In genomic region chr3:171458056-171458856, GRCh38 we compare ENCODE assay signal across 8 cellular contexts. TPM values are rescaled to one million over a fixed set of nuclear protein-coding genes. Genes with fewer than 3 reads are reported as not detected.
DNase-seq lines count a peak whose midpoint lies in the region; ATAC-seq and TF ChIP-seq lines count a peak whose summit lies in the region.

No MANE protein-coding gene starts in this region.

- no peaks in the 10 kb centered on the region for H3K9me3 ChIP-seq in Caco-2
- H3K9me3 ChIP-seq in mammary epithelial cell (replicated peaks; ENCODE audit: insufficient read depth, low read length): no peaks in the 10 kb centered on the region
- no peaks in the 10 kb centered on the region for H3K9me3 ChIP-seq in mesenchymal stem cell (ENCODE audit: control insufficient read depth, low read length)
- no peaks in the 10 kb centered on the region for H3K9me3 ChIP-seq in stomach smooth muscle (ENCODE audit: control insufficient read depth in 2 of 2, low read length in 2 of 2)

- no peak overlapping the region for H3K14ac ChIP-seq in mesenchymal stem cell (ENCODE audit: low read length in 2 of 2)

- no peaks in the 10 kb centered on the region for H3K9me3 Mint-ChIP-seq in Caco-2 (ENCODE audit: unreplicated experiment)
- H3K9me3 Mint-ChIP-seq in T-helper 1 cell treated with Interleukin-12 subunit alpha and Interleukin-12 subunit beta and Interleukin-4 antibody, amounts not matched to agents 30 μg/mL and 1 μg/mL, for 36 hours: no peaks in the 10 kb centered on the region

- no peak overlapping the region for H2BK15ac ChIP-seq in mesenchymal stem cell (ENCODE audit: low read depth, poor library complexity, severe bottlenecking)

- dilution Hi-C loops in mammary epithelial cell (cut with HindIII; ENCODE audit: low sequenced_read_pairs): no loop called here

- DNase-seq in Caco-2: no peak
- no peak for DNase-seq in mammary epithelial cell
- DNase-seq in mesenchymal stem cell: peak; percentile 29
- no peak for DNase-seq in NCI-H1092 treated with DMSO at 0.1 percent for 48 hours (lab: John Stamatoyannopoulos, UW)
- DNase-seq in HPDE6-E6E7 (ENCODE audit: extremely low spot score): no peak

- H3K23ac ChIP-seq in mesenchymal stem cell (ENCODE audit: low read length in 2 of 2): no peak overlapping the region

- H2BK5ac ChIP-seq in mesenchymal stem cell (ENCODE audit: low read depth, low read length, poor library complexity, severe bottlenecking): no peak overlapping the region

- H3K36me3 ChIP-seq in Caco-2 (ENCODE audit: control insufficient read depth, insufficient read depth, low read length) (no peaks in the 10 kb centered on the region), mammary epithelial cell (ENCODE audit: insufficient read depth, low read length) (no peaks in the 10 kb centered on the region), mesenchymal stem cell (ENCODE audit: control insufficient read depth in 1 of 2, insufficient read depth in 2 of 2, low read depth in 1 of 2, low read length in 2 of 2) (no peaks in the 10 kb centered on the region), stomach smooth muscle (ENCODE audit: control insufficient read depth in 2 of 2, insufficient read depth in 2 of 2, low read length in 2 of 2) (no peaks in the 10 kb centered on the region)

- CTCF ChIA-PET in Caco-2 (lab: Charles Lee) (no interaction called here), mammary epithelial cell (lab: Charles Lee; ENCODE audit: low non-redundant PET) (no interaction called here)

- no peaks in the 10 kb centered on the region for H3K36me3 Mint-ChIP-seq in Caco-2 (ENCODE audit: insufficient read depth, unreplicated experiment)
- peaks cover 3% of the 10 kb centered on the region for H3K36me3 Mint-ChIP-seq in T-helper 1 cell treated with Interleukin-12 subunit alpha and Interleukin-12 subunit beta and Interleukin-4 antibody, amounts not matched to agents 30 μg/mL and 1 μg/mL, for 36 hours (ENCODE audit: low read depth)

- peak overlapping the region; percentile 91 for H3K4me2 ChIP-seq in mammary epithelial cell (ENCODE audit: insufficient read depth, low read depth, low read length)
- peak overlapping the region; percentile 92 for H3K4me2 ChIP-seq in mesenchymal stem cell (ENCODE audit: low read length, poor library complexity, severe bottlenecking)

- peak overlapping the region; percentile 93 for H3K27ac Mint-ChIP-seq in Caco-2 (ENCODE audit: unreplicated experiment)
- H3K27ac Mint-ChIP-seq in T-helper 1 cell treated with Interleukin-12 subunit alpha and Interleukin-12 subunit beta and Interleukin-4 antibody, amounts not matched to agents 30 μg/mL and 1 μg/mL, for 36 hours: peak overlapping the region; percentile 83

- H3K4me3 Mint-ChIP-seq in Caco-2 (ENCODE audit: unreplicated experiment): peak overlapping the region; percentile 87
- peak overlapping the region; percentile 93 for H3K4me3 Mint-ChIP-seq in T-helper 1 cell treated with Interleukin-12 subunit alpha and Interleukin-12 subunit beta and Interleukin-4 antibody, amounts not matched to agents 30 μg/mL and 1 μg/mL, for 36 hours

- no peaks in the 10 kb centered on the region for H3K27me3 Mint-ChIP-seq in Caco-2 (ENCODE audit: insufficient read depth, unreplicated experiment)
- no peaks in the 10 kb centered on the region for H3K27me3 Mint-ChIP-seq in T-helper 1 cell treated with Interleukin-12 subunit alpha and Interleukin-12 subunit beta and Interleukin-4 antibody, amounts not matched to agents 30 μg/mL and 1 μg/mL, for 36 hours (ENCODE audit: low read depth)

- WGBS in mammary epithelial cell (ENCODE audit: low coverage, missing lambda C conversion rate): 93% methylated on average over 6 of the region's 23 CpGs
- 7% methylated on average over 20 of the region's 23 CpGs for WGBS in mesenchymal stem cell

- no peak overlapping the region for H2AK5ac ChIP-seq in mesenchymal stem cell (ENCODE audit: low read length, severe bottlenecking)

- peaks cover 30% of the 10 kb centered on the region for H3K79me2 ChIP-seq in mammary epithelial cell (ENCODE audit: insufficient read depth, low read length)

- peaks cover 16% of the 10 kb centered on the region for H3K4me1 Mint-ChIP-seq in Caco-2 (ENCODE audit: low read depth, unreplicated experiment)
- H3K4me1 Mint-ChIP-seq in T-helper 1 cell treated with Interleukin-12 subunit alpha and Interleukin-12 subunit beta and Interleukin-4 antibody, amounts not matched to agents 30 μg/mL and 1 μg/mL, for 36 hours (ENCODE audit: low read depth): peaks cover 40% of the 10 kb centered on the region

- H3K27me3 ChIP-seq in Caco-2 (replicated peaks; ENCODE audit: control insufficient read depth, insufficient read depth, low read length) (no peaks in the 10 kb centered on the region), mammary epithelial cell (ENCODE audit: insufficient read depth, low read length) (no peaks in the 10 kb centered on the region), mesenchymal stem cell (ENCODE audit: control insufficient read depth in 1 of 2, insufficient read depth in 1 of 2, low read length in 2 of 2) (peaks cover 0 to 7% of the 10 kb centered on the region in 2 experiments), stomach smooth muscle (ENCODE audit: control insufficient read depth in 1 of 2, insufficient read depth in 2 of 2, low read length in 2 of 2) (no peaks in the 10 kb centered on the region)

- peak overlapping the region; percentile 84 for H4K8ac ChIP-seq in mesenchymal stem cell (ENCODE audit: low read length)

- no peak overlapping the region for H3K18ac ChIP-seq in mesenchymal stem cell (ENCODE audit: low read depth in 1 of 2, low read length in 2 of 2)

- H3K9ac ChIP-seq in mammary epithelial cell (ENCODE audit: insufficient read depth, low read length) (no peak overlapping the region), mesenchymal stem cell (ENCODE audit: low read length) (peak overlapping the region; percentile 76), stomach smooth muscle (ENCODE audit: low read length in 2 of 2) (peak overlapping the region; percentile 45 to 79)

- H4K91ac ChIP-seq in mesenchymal stem cell (ENCODE audit: low read length): no peak overlapping the region

- no peak overlapping the region for H3K4ac ChIP-seq in mesenchymal stem cell (ENCODE audit: low read depth in 1 of 2, low read length in 2 of 2)

- BruUV-seq in Caco-2 (replicated peaks; lab: Mats Ljungman, UMichigan) (no TSS peak), mammary epithelial cell (replicated peaks; lab: Mats Ljungman, UMichigan) (no TSS peak)

- no peak overlapping the region for H2BK120ac ChIP-seq in mesenchymal stem cell (ENCODE audit: low read depth, low read length)

- peak overlapping the region in 1 of 2 experiments; percentile 65 for H2BK12ac ChIP-seq in mesenchymal stem cell (ENCODE audit: low read length in 2 of 2)

- no peaks in the 10 kb centered on the region for H4K20me1 ChIP-seq in mammary epithelial cell (ENCODE audit: insufficient read depth, low read length)

- no peak overlapping the region for H3K27ac ChIP-seq in mammary epithelial cell (ENCODE audit: insufficient read depth, low read depth, low read length)
- no peak overlapping the region for H3K27ac ChIP-seq in mesenchymal stem cell (ENCODE audit: low read length, poor library complexity, severe bottlenecking)
- no peak overlapping the region for H3K27ac ChIP-seq in stomach smooth muscle (ENCODE audit: low read length)

- ATAC-seq in HG02763 (IDR thresholded peaks at IDR 0.05; ENCODE audit: unreplicated experiment): no peak

- POLR2A ChIA-PET in Caco-2 (lab: Charles Lee): no interaction called here

- in situ Hi-C loops in mammary epithelial cell (cut with MboI; ENCODE audit: low sequenced_read_pairs in 2 of 2): no loop called here

- peaks cover 18% of the 10 kb centered on the region for H3K79me1 ChIP-seq in mesenchymal stem cell (replicated peaks; ENCODE audit: low read length, poor library complexity, severe bottlenecking)

- intact Hi-C loops in Caco-2 (cut with micrococcal nuclease; ENCODE audit: unreplicated experiment): no loop called here
- intact Hi-C loops in mammary epithelial cell (cut with micrococcal nuclease): loop anchor here (2.0 kb wide), 1 partner anchor 173 kb away; no protein-coding TSS in a partner anchor

- H3K4me1 ChIP-seq in Caco-2: peaks cover 26% of the 10 kb centered on the region
- H3K4me1 ChIP-seq in mammary epithelial cell (ENCODE audit: insufficient read depth, low read length): peaks cover 10% of the 10 kb centered on the region
- H3K4me1 ChIP-seq in mesenchymal stem cell (ENCODE audit: control insufficient read depth, insufficient read depth, low read depth, low read length): peaks cover 10% of the 10 kb centered on the region
- peaks cover 27% of the 10 kb centered on the region for H3K4me1 ChIP-seq in stomach smooth muscle (ENCODE audit: control insufficient read depth, insufficient read depth, low read length)

- TF ChIP-seq CTCF in Caco-2 (IDR thresholded peaks at IDR 0.05; ENCODE audit: insufficient read depth in 1 of 2, low read depth in 1 of 2, low read length in 1 of 2, severe bottlenecking in 1 of 2, unreplicated experiment in 1 of 2) (no peak), mammary epithelial cell (conservative IDR thresholded peaks at IDR 0.05 in 1 of 2, IDR thresholded peaks at IDR 0.05 in 1 of 2; ENCODE audit: extremely low read depth in 1 of 2, insufficient read depth in 1 of 2, low read depth in 1 of 2, low read length in 2 of 2) (no peak)

- peak overlapping the region; percentile 72 for H3K4me3 ChIP-seq in Caco-2 (ENCODE audit: low read depth, low read length)
- peak overlapping the region; percentile 82 to 87 (median 86) for H3K4me3 ChIP-seq in mammary epithelial cell (replicated peaks in 1 of 3; ENCODE audit: insufficient read depth in 1 of 3, low read depth in 2 of 3, low read length in 3 of 3)
- peak overlapping the region; percentile 78 to 84 for H3K4me3 ChIP-seq in mesenchymal stem cell (ENCODE audit: insufficient read depth in 1 of 2, low read depth in 1 of 2, low read length in 2 of 2)
- peak overlapping the region; percentile 83 to 88 for H3K4me3 ChIP-seq in stomach smooth muscle (ENCODE audit: low read length in 2 of 2)

- H2AFZ ChIP-seq in mammary epithelial cell (ENCODE audit: low read depth, low read length) (peak overlapping the region; percentile 97), mesenchymal stem cell (ENCODE audit: low read depth, low read length) (peak overlapping the region; percentile 3)

RNA-seq across cellular contexts. Expression of gene TNIK, which starts 1.9 kb away (rescaled TPM):
- total RNA-seq in Caco-2 (2022) (21.4 and 22.4 TPM in 2 replicates), mammary epithelial cell (1 to 10 TPM; 7.5 to 9.7 TPM)
- 3.5 TPM for polyA plus RNA-seq in mammary epithelial cell
- 76.6 TPM for polyA minus RNA-seq in mammary epithelial cell
- 12.9 TPM for polyA plus RNA-seq in mesenchymal stem cell (2013, experiment 1 of 2)
- polyA plus RNA-seq in mesenchymal stem cell (2013, experiment 2 of 2): 11.9 TPM
